Comparison of ENCODE assay signal across 26 cellular contexts in genomic region chr18:7678801-7679200, GRCh38.
DNase-seq lines count a peak whose midpoint lies in the region; ATAC-seq, FAIRE-seq and TF ChIP-seq lines count a peak whose summit lies in the region.
"Had no signal": no experiment of that assay in that cellular context is flagged by ENCODE, and none has a peak within 500 bp of the region (broad histone marks: within the 10 kb centered on the region; RNA-seq: fewer than 3 reads in every experiment).

No MANE protein-coding gene starts in this region.

- no peaks in the 10 kb centered on the region for H3K27me3 Mint-ChIP-seq in chondrocyte (ENCODE audit: low read depth)
- H3K27me3 Mint-ChIP-seq in endothelial cell (ENCODE audit: unreplicated experiment), result peaks cover 4% of the 10 kb centered on the region
- H3K27me3 Mint-ChIP-seq in activated CD4-positive, alpha-beta T cell treated with anti-CD3 and anti-CD28 coated beads, Interleukin-2, amount 10 ng/mL, durations not matched to agents 7 days and 5 days, result no peaks in the 10 kb centered on the region
- H3K27me3 Mint-ChIP-seq: CD4-positive, alpha-beta T cell; CD8-positive, alpha-beta memory T cell had no signal

- H3K4me3 Mint-ChIP-seq in chondrocyte (ENCODE audit: unreplicated experiment) (no peak overlapping the region), endothelial cell (ENCODE audit: unreplicated experiment) (no peak overlapping the region)
- no peak overlapping the region for H3K4me3 Mint-ChIP-seq in activated CD4-positive, alpha-beta T cell treated with anti-CD3 and anti-CD28 coated beads, Interleukin-2, amount 10 ng/mL, durations not matched to agents 7 days and 5 days
- H3K4me3 Mint-ChIP-seq: CD14-positive monocyte; CD4-positive, alpha-beta T cell; CD8-positive, alpha-beta memory T cell had no signal

- H3K36me3 ChIP-seq in lower lobe of right lung, result no peaks in the 10 kb centered on the region
- H3K36me3 ChIP-seq: BE2C; BLaER1 treated with 17β-estradiol and CSF1 and Interleukin-3, amounts not matched to agents 10 nM and 100 nM had no signal

- peaks cover 57% of the 10 kb centered on the region for H3K4me1 Mint-ChIP-seq in chondrocyte (ENCODE audit: low read depth)
- peaks cover 44% of the 10 kb centered on the region for H3K4me1 Mint-ChIP-seq in endothelial cell (ENCODE audit: unreplicated experiment)
- no peaks in the 10 kb centered on the region for H3K4me1 Mint-ChIP-seq in activated CD4-positive, alpha-beta T cell treated with anti-CD3 and anti-CD28 coated beads, Interleukin-2, amount 10 ng/mL, durations not matched to agents 7 days and 5 days
- H3K4me1 Mint-ChIP-seq: CD14-positive monocyte; CD8-positive, alpha-beta memory T cell had no signal

- no peaks in the 10 kb centered on the region for H3K27me3 ChIP-seq in lower lobe of right lung (ENCODE audit: low read depth)
- H3K27me3 ChIP-seq: BE2C; BLaER1 treated with 17β-estradiol and CSF1 and Interleukin-3, amounts not matched to agents 10 nM and 100 nM had no signal

- H3K36me3 Mint-ChIP-seq in chondrocyte (ENCODE audit: low read depth) (peaks cover 3% of the 10 kb centered on the region), endothelial cell (ENCODE audit: low read depth, unreplicated experiment) (no peaks in the 10 kb centered on the region)
- no peaks in the 10 kb centered on the region for H3K36me3 Mint-ChIP-seq in activated CD4-positive, alpha-beta T cell treated with anti-CD3 and anti-CD28 coated beads, Interleukin-2, amount 10 ng/mL, durations not matched to agents 7 days and 5 days (ENCODE audit: low read depth)
- H3K36me3 Mint-ChIP-seq: CD14-positive monocyte; CD8-positive, alpha-beta memory T cell had no signal

- no peak overlapping the region for H3K27ac ChIP-seq in lower lobe of right lung
- H3K27ac ChIP-seq: A549; BLaER1 treated with 17β-estradiol and CSF1 and Interleukin-3, amounts not matched to agents 10 nM and 100 nM; GM23248 had no signal

- TF ChIP-seq CTCF in D721Med (IDR thresholded peaks at IDR 0.05; ENCODE audit: insufficient read depth, missing control alignments) (no peak), chondrocyte (IDR thresholded peaks at IDR 0.05) (no peak), endothelial cell (IDR thresholded peaks at IDR 0.05; ENCODE audit: unreplicated experiment) (no peak), lower lobe of right lung (IDR thresholded peaks at IDR 0.05) (no peak)

- peak; percentile 11 for FAIRE-seq in D721Med (lab: Jason Lieb, UNC)
- FAIRE-seq: A549, G401.6, GM12878, GM18507, H1 had no signal

- H3K27ac Mint-ChIP-seq in chondrocyte (ENCODE audit: unreplicated experiment) (peak overlapping the region; percentile 74), endothelial cell (ENCODE audit: unreplicated experiment) (peak overlapping the region; percentile 40)
- no peak overlapping the region for H3K27ac Mint-ChIP-seq in activated CD4-positive, alpha-beta T cell treated with anti-CD3 and anti-CD28 coated beads, Interleukin-2, amount 10 ng/mL, durations not matched to agents 7 days and 5 days
- H3K27ac Mint-ChIP-seq: CD14-positive monocyte; CD4-positive, alpha-beta T cell had no signal

- CTCF ChIA-PET in activated CD4-positive, alpha-beta T cell treated with anti-CD3 and anti-CD28 coated beads, Interleukin-2, amount 10 ng/mL, durations not matched to agents 7 days and 5 days (lab: Charles Lee), result no interaction called here

- no peak overlapping the region for H3K4me3 ChIP-seq in lower lobe of right lung
- H3K4me3 ChIP-seq: A549; BLaER1 treated with 17β-estradiol and CSF1 and Interleukin-3, amounts not matched to agents 10 nM and 100 nM; GM12878; GM23248 had no signal

- DNase-seq in D721Med (ENCODE audit: insufficient read length, low spot score) (no peak), chondrocyte (ENCODE audit: low spot score) (no peak), endothelial cell (ENCODE audit: low spot score) (no peak), glomerular endothelial cell (ENCODE audit: extremely low read depth, low read depth, low spot score) (peak; percentile 18), UCSD-AML1 (lab: John Stamatoyannopoulos, UW; ENCODE audit: unreplicated experiment) (no peak), lower lobe of right lung (no peak)
- DNase-seq in activated CD4-positive, CD25-positive, alpha-beta regulatory T cell (lab: John Stamatoyannopoulos, UW), result no peak
- DNase-seq in activated CD4-positive, alpha-beta T cell treated with anti-CD3 and anti-CD28 coated beads, Interleukin-2, amount 10 ng/mL, durations not matched to agents 7 days and 5 days, result no peak
- DNase-seq: 8988T; ACHN; AML-193; BE2C; CD4-positive, alpha-beta T cell; CD8-positive, alpha-beta memory T cell; DMS153; DND-41; GM23248; H7; HCEC 1CT had no signal

- no peaks in the 10 kb centered on the region for H3K4me1 ChIP-seq in lower lobe of right lung
- H3K4me1 ChIP-seq: BE2C had no signal

- ATAC-seq in lower lobe of right lung, result no peak
- ATAC-seq: A549, GM12878 had no signal

- POLR2A ChIA-PET in activated CD4-positive, alpha-beta T cell treated with anti-CD3 and anti-CD28 coated beads, Interleukin-2, amount 10 ng/mL, durations not matched to agents 7 days and 5 days (lab: Charles Lee), result no interaction called here

- H3K9me3 Mint-ChIP-seq in chondrocyte (ENCODE audit: low read depth) (no peaks in the 10 kb centered on the region), endothelial cell (ENCODE audit: unreplicated experiment) (no peaks in the 10 kb centered on the region)
- H3K9me3 Mint-ChIP-seq in activated CD4-positive, alpha-beta T cell treated with anti-CD3 and anti-CD28 coated beads, Interleukin-2, amount 10 ng/mL, durations not matched to agents 7 days and 5 days, result no peaks in the 10 kb centered on the region
- H3K9me3 Mint-ChIP-seq: CD4-positive, alpha-beta T cell had no signal

- intact Hi-C loops in lower lobe of right lung (cut with DNase I), result no loop called here

- no peaks in the 10 kb centered on the region for H3K9me3 ChIP-seq in lower lobe of right lung
- H3K9me3 ChIP-seq: A549; BE2C; BLaER1 treated with 17β-estradiol and CSF1 and Interleukin-3, amounts not matched to agents 10 nM and 100 nM had no signal
